In the genomic region with DNA sequence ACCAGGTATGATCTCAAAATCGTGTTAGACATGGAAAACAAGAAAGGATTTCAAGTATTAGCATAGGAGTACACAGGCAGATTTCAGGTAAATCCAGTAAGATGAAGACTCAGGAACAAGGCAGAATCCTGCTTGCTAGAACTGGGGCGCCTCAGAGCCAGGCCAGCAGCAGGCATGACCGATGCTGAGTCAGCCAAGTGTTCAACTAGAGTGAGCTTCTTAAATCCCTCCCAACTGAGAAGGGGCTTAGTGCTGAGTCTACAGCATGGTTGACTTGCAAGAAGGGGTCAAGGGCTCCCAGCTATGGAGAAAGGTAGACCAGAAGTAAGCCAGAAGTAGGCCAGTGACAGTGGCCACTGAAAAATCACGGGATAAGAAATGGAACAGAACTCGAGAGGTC, we compare ENCODE assay signal across 2 cellular contexts.
A peak's percentile ranks its signal among the peaks of the same experiment; 100 is the strongest.
TF ChIP-seq lines count a peak whose summit lies in the region.

No MANE protein-coding gene starts in this region.

TF ChIP-seq in A549, 52 proteins besides CTCF, POLR2A, EP300 and RAD21:
- TF ChIP-seq, protein P1, sequence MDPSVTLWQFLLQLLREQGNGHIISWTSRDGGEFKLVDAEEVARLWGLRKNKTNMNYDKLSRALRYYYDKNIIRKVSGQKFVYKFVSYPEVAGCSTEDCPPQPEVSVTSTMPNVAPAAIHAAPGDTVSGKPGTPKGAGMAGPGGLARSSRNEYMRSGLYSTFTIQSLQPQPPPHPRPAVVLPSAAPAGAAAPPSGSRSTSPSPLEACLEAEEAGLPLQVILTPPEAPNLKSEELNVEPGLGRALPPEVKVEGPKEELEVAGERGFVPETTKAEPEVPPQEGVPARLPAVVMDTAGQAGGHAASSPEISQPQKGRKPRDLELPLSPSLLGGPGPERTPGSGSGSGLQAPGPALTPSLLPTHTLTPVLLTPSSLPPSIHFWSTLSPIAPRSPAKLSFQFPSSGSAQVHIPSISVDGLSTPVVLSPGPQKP (IDR thresholded peaks at IDR 0.05; ENCODE audit: low read depth, low read length): no peak
- peak; percentile 8 for TF ChIP-seq MAFK (IDR thresholded peaks at IDR 0.05; ENCODE audit: partially characterized antibody)

TF ChIP-seq in GM23338, 12 proteins besides CTCF, POLR2A, EP300 and RAD21:
- TF ChIP-seq ZNF331 (CRISPR knock-in tag; IDR thresholded peaks at IDR 0.05; ENCODE audit: low read depth): no peak
- TF ChIP-seq, protein P2, sequence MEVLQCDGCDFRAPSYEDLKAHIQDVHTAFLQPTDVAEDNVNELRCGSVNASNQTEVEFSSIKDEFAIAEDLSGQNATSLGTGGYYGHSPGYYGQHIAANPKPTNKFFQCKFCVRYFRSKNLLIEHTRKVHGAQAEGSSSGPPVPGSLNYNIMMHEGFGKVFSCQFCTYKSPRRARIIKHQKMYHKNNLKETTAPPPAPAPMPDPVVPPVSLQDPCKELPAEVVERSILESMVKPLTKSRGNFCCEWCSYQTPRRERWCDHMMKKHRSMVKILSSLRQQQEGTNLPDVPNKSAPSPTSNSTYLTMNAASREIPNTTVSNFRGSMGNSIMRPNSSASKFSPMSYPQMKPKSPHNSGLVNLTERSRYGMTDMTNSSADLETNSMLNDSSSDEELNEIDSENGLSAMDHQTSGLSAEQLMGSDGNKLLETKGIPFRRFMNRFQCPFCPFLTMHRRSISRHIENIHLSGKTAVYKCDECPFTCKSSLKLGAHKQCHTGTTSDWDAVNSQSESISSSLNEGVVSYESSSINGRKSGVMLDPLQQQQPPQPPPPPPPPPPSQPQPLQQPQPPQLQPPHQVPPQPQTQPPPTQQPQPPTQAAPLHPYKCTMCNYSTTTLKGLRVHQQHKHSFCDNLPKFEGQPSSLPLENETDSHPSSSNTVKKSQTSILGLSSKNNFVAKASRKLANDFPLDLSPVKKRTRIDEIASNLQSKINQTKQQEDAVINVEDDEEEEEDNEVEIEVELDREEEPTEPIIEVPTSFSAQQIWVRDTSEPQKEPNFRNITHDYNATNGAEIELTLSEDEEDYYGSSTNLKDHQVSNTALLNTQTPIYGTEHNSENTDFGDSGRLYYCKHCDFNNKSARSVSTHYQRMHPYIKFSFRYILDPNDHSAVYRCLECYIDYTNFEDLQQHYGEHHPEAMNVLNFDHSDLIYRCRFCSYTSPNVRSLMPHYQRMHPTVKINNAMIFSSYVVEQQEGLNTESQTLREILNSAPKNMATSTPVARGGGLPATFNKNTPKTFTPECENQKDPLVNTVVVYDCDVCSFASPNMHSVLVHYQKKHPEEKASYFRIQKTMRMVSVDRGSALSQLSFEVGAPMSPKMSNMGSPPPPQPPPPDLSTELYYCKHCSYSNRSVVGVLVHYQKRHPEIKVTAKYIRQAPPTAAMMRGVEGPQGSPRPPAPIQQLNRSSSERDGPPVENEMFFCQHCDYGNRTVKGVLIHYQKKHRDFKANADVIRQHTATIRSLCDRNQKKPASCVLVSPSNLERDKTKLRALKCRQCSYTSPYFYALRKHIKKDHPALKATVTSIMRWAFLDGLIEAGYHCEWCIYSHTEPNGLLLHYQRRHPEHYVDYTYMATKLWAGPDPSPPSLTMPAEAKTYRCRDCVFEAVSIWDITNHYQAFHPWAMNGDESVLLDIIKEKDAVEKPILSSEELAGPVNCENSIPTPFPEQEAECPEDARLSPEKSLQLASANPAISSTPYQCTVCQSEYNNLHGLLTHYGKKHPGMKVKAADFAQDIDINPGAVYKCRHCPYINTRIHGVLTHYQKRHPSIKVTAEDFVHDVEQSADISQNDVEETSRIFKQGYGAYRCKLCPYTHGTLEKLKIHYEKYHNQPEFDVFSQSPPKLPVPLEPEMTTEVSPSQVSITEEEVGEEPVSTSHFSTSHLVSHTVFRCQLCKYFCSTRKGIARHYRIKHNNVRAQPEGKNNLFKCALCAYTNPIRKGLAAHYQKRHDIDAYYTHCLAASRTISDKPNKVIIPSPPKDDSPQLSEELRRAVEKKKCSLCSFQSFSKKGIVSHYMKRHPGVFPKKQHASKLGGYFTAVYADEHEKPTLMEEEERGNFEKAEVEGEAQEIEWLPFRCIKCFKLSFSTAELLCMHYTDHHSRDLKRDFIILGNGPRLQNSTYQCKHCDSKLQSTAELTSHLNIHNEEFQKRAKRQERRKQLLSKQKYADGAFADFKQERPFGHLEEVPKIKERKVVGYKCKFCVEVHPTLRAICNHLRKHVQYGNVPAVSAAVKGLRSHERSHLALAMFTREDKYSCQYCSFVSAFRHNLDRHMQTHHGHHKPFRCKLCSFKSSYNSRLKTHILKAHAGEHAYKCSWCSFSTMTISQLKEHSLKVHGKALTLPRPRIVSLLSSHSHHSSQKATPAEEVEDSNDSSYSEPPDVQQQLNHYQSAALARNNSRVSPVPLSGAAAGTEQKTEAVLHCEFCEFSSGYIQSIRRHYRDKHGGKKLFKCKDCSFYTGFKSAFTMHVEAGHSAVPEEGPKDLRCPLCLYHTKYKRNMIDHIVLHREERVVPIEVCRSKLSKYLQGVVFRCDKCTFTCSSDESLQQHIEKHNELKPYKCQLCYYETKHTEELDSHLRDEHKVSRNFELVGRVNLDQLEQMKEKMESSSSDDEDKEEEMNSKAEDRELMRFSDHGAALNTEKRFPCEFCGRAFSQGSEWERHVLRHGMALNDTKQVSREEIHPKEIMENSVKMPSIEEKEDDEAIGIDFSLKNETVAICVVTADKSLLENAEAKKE (CRISPR knock-in tag; IDR thresholded peaks at IDR 0.05): no peak
- no peak for TF ChIP-seq EZH2 (IDR thresholded peaks at IDR 0.05; ENCODE audit: low read depth, unreplicated experiment)
- no peak for TF ChIP-seq REST (IDR thresholded peaks at IDR 0.05; ENCODE audit: unreplicated experiment)
- TF ChIP-seq STAT1 (IDR thresholded peaks at IDR 0.05; ENCODE audit: unreplicated experiment): no peak
- no peak for TF ChIP-seq CREB1 (CRISPR knock-in tag; IDR thresholded peaks at IDR 0.05; ENCODE audit: low read depth)
- no peak for TF ChIP-seq JUNB (IDR thresholded peaks at IDR 0.05; ENCODE audit: unreplicated experiment)
- TF ChIP-seq, protein P3, sequence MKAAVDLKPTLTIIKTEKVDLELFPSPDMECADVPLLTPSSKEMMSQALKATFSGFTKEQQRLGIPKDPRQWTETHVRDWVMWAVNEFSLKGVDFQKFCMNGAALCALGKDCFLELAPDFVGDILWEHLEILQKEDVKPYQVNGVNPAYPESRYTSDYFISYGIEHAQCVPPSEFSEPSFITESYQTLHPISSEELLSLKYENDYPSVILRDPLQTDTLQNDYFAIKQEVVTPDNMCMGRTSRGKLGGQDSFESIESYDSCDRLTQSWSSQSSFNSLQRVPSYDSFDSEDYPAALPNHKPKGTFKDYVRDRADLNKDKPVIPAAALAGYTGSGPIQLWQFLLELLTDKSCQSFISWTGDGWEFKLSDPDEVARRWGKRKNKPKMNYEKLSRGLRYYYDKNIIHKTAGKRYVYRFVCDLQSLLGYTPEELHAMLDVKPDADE (IDR thresholded peaks at IDR 0.05): no peak
- no peak for TF ChIP-seq NANOG (IDR thresholded peaks at IDR 0.05; ENCODE audit: borderline replicate concordance)
- no peak for TF ChIP-seq POLR2AphosphoS5 (IDR thresholded peaks at IDR 0.05; ENCODE audit: low read depth)
- TF ChIP-seq ZNF114 (CRISPR knock-in tag; IDR thresholded peaks at IDR 0.05): no peak
- TF ChIP-seq EZH2phosphoT487 (IDR thresholded peaks at IDR 0.05; ENCODE audit: unreplicated experiment): no peak
TF ChIP-seq in GM23338: peak in this region for 0.
